21 cellular contexts compared by ENCODE assay signal in genomic region chr9:89412951-89413350, GRCh38.
DNase-seq lines count a peak whose midpoint lies in the region; ATAC-seq and TF ChIP-seq lines count a peak whose summit lies in the region.
"Had no signal": no experiment of that assay in that cellular context is flagged by ENCODE, and none has a peak within 500 bp of the region (broad histone marks: within the 10 kb centered on the region; RNA-seq: fewer than 3 reads in every experiment).

No MANE protein-coding gene starts in this region.

- peaks cover 81% of the 10 kb centered on the region for H3K4me1 Mint-ChIP-seq in activated naive CD8-positive, alpha-beta T cell treated with anti-CD3 and anti-CD28 coated beads for 36 hours
- H3K4me1 Mint-ChIP-seq in naive thymus-derived CD4-positive, alpha-beta T cell, result peaks cover 56 to 100% (median 91%) of the 10 kb centered on the region in 7 donors

- no peak overlapping the region for H3K4me3 ChIP-seq in DND-41 (ENCODE audit: low read depth in 1 of 2, low read length in 2 of 2)
- H3K4me3 ChIP-seq in HUES6 (ENCODE audit: low read depth, low read length), result 0 out of 2 replicates have a peak overlapping the region, but pooled peaks have one; percentile 3
- H3K4me3 ChIP-seq in naive thymus-derived CD4-positive, alpha-beta T cell (ENCODE audit: low read length), result no peak overlapping the region
- H3K4me3 ChIP-seq: lung, skin epidermis, testis had no signal

- H3K9me3 ChIP-seq in DND-41 (ENCODE audit: insufficient read depth, low read length, severe bottlenecking), result no peaks in the 10 kb centered on the region
- no peaks in the 10 kb centered on the region for H3K9me3 ChIP-seq in HUES6 (ENCODE audit: control insufficient read depth, insufficient read depth, low read depth, low read length)
- H3K9me3 ChIP-seq in naive thymus-derived CD4-positive, alpha-beta T cell (ENCODE audit: control insufficient read depth in 2 of 3, low read length in 3 of 3), result no peaks in the 10 kb centered on the region
- H3K9me3 ChIP-seq: testis had no signal

- no peaks in the 10 kb centered on the region for H3K27me3 ChIP-seq in DND-41 (ENCODE audit: insufficient read depth, low read length, poor library complexity)
- no peaks in the 10 kb centered on the region for H3K27me3 ChIP-seq in HUES6 (ENCODE audit: control insufficient read depth, insufficient read depth, low read length)
- H3K27me3 ChIP-seq in naive thymus-derived CD4-positive, alpha-beta T cell (ENCODE audit: control insufficient read depth in 2 of 2, insufficient read depth in 2 of 2, low read length in 2 of 2), result no peaks in the 10 kb centered on the region
- H3K27me3 ChIP-seq: testis had no signal

- H3K27me3 Mint-ChIP-seq in activated naive CD8-positive, alpha-beta T cell treated with anti-CD3 and anti-CD28 coated beads for 36 hours, result no peaks in the 10 kb centered on the region
- no peaks in the 10 kb centered on the region for H3K27me3 Mint-ChIP-seq in naive thymus-derived CD4-positive, alpha-beta T cell
- H3K27me3 Mint-ChIP-seq: B cell; central memory CD8-positive, alpha-beta T cell had no signal

- CTCF ChIA-PET in naive thymus-derived CD4-positive, alpha-beta T cell (lab: Charles Lee), result interaction anchor here (1.6 kb wide), 1 partner anchor 136 kb away, joined by 7 read pairs; no protein-coding TSS in a partner anchor

- H3K27ac Mint-ChIP-seq in activated naive CD8-positive, alpha-beta T cell treated with anti-CD3 and anti-CD28 coated beads for 36 hours, result peak overlapping the region; percentile 97
- peak overlapping the region in 3 of 9 donors; percentile 36 to 65 (median 62) for H3K27ac Mint-ChIP-seq in naive thymus-derived CD4-positive, alpha-beta T cell
- H3K27ac Mint-ChIP-seq: B cell had no signal

- H3K27ac ChIP-seq in DND-41 (ENCODE audit: low read length), result peak overlapping the region; percentile 37; the same call in 1 of the 2 replicates
- H3K27ac ChIP-seq in HUES6 (ENCODE audit: low read depth, low read length), result no peak overlapping the region
- peak overlapping the region; percentile 4 for H3K27ac ChIP-seq in naive thymus-derived CD4-positive, alpha-beta T cell (ENCODE audit: low read depth, low read length)
- H3K27ac ChIP-seq: skin epidermis, testis had no signal

- peaks cover 26% of the 10 kb centered on the region for H3K9me3 Mint-ChIP-seq in activated naive CD8-positive, alpha-beta T cell treated with anti-CD3 and anti-CD28 coated beads for 36 hours
- H3K9me3 Mint-ChIP-seq in naive thymus-derived CD4-positive, alpha-beta T cell, result peaks cover 0 to 3% (median 0%) of the 10 kb centered on the region in 11 donors
- H3K9me3 Mint-ChIP-seq: central memory CD8-positive, alpha-beta T cell had no signal

- no peak overlapping the region for H3K4me3 Mint-ChIP-seq in activated naive CD8-positive, alpha-beta T cell treated with anti-CD3 and anti-CD28 coated beads for 36 hours
- H3K4me3 Mint-ChIP-seq in naive thymus-derived CD4-positive, alpha-beta T cell, result no peak overlapping the region
- H3K4me3 Mint-ChIP-seq: B cell; central memory CD8-positive, alpha-beta T cell had no signal

- H3K9ac ChIP-seq in DND-41 (ENCODE audit: low read depth, low read length) (no peak overlapping the region), HUES6 (ENCODE audit: low read length) (no peak overlapping the region)

- peaks cover 76% of the 10 kb centered on the region for H3K36me3 ChIP-seq in DND-41 (ENCODE audit: insufficient read depth, low read length)
- no peaks in the 10 kb centered on the region; the same call in 1 of the 2 replicates for H3K36me3 ChIP-seq in HUES6 (ENCODE audit: control insufficient read depth, insufficient read depth, low read length)
- H3K36me3 ChIP-seq in naive thymus-derived CD4-positive, alpha-beta T cell (ENCODE audit: control insufficient read depth in 2 of 3, insufficient read depth in 3 of 3, low read length in 3 of 3), result peaks cover 5 to 61% (median 17%) of the 10 kb centered on the region in 3 experiments

- POLR2A ChIA-PET in naive thymus-derived CD4-positive, alpha-beta T cell (lab: Charles Lee), result interaction anchor here (0.6 kb wide), 1 partner anchor 13 kb away, joined by 3 read pairs; no protein-coding TSS in a partner anchor

- TF ChIP-seq CTCF in DND-41 (IDR thresholded peaks at IDR 0.05; ENCODE audit: borderline replicate concordance, extremely low read depth, low read length, poor library complexity, severe bottlenecking), result no peak

- no peak overlapping the region for H2AFZ ChIP-seq in DND-41 (ENCODE audit: low read depth, low read length)

- H3K79me2 ChIP-seq in DND-41 (ENCODE audit: insufficient read depth, low read length), result peaks cover 95% of the 10 kb centered on the region

- no peak for ATAC-seq in DND-41 (ENCODE audit: insufficient read depth, low read depth)
- no peak for ATAC-seq in naive thymus-derived CD4-positive, alpha-beta T cell

- DNase-seq in DND-41 (no peak), HuH-7.5 (ENCODE audit: low spot score) (no peak), NOMO-1 (lab: John Stamatoyannopoulos, UW; ENCODE audit: unreplicated experiment in 2 of 2) (no peak)
- DNase-seq in activated naive CD8-positive, alpha-beta T cell treated with anti-CD3 and anti-CD28 coated beads for 36 hours, result no peak
- DNase-seq in naive thymus-derived CD4-positive, alpha-beta T cell, result no peak
- no peak for DNase-seq in activated CD4-positive, CD25-positive, alpha-beta regulatory T cell (lab: John Stamatoyannopoulos, UW)
- DNase-seq: activated CD4-positive, CD25-positive, alpha-beta regulatory T cell treated with anti-CD3 and anti-CD28 coated beads, Interleukin-2, amount 50 U/mL, for 72 hours; effector memory CD4-positive, alpha-beta T cell; GF-D8; islet precursor cell; NCI-H1105 treated with DMSO at 0.1 percent for 48 hours; NCI-H2107; NCI-H526; Right ventricle myocardium superior; stimulated activated CD8-positive, alpha-beta memory T cell treated with anti-CD3 and anti-CD28 coated beads, Interleukin-4, amount 100 ng/mL, for 48 hours; testis had no signal

- intact Hi-C loops in naive thymus-derived CD4-positive, alpha-beta T cell (cut with micrococcal nuclease), result no loop called here

- peaks cover 70% of the 10 kb centered on the region for H3K4me1 ChIP-seq in DND-41 (ENCODE audit: insufficient read depth, low read length)
- peaks cover 32% of the 10 kb centered on the region for H3K4me1 ChIP-seq in HUES6 (ENCODE audit: control insufficient read depth, insufficient read depth, low read length)
- peaks cover 51 to 59% of the 10 kb centered on the region in 2 donors for H3K4me1 ChIP-seq in naive thymus-derived CD4-positive, alpha-beta T cell (ENCODE audit: control insufficient read depth in 2 of 2, insufficient read depth in 2 of 2, low read length in 2 of 2)
- H3K4me1 ChIP-seq: testis had no signal

- H3K36me3 Mint-ChIP-seq in activated naive CD8-positive, alpha-beta T cell treated with anti-CD3 and anti-CD28 coated beads for 36 hours, result peaks cover 99% of the 10 kb centered on the region
- peaks cover 5 to 63% (median 48%) of the 10 kb centered on the region in 5 donors for H3K36me3 Mint-ChIP-seq in naive thymus-derived CD4-positive, alpha-beta T cell

- H3K4me2 ChIP-seq in DND-41 (ENCODE audit: insufficient read depth, low read length), result no peak overlapping the region

- H4K20me1 ChIP-seq in DND-41 (ENCODE audit: insufficient read depth, low read length), result peaks cover 68% of the 10 kb centered on the region
